Comparison of ENCODE assay signal across 13 cellular contexts in genomic region chr6:44921787-44922186, GRCh38.
DNase-seq lines count a peak whose midpoint lies in the region; ATAC-seq and TF ChIP-seq lines count a peak whose summit lies in the region.
"Had no signal": no experiment of that assay in that cellular context is flagged by ENCODE, and none has a peak within 500 bp of the region (broad histone marks: within the 10 kb centered on the region; RNA-seq: fewer than 3 reads in every experiment).

No MANE protein-coding gene starts in this region.

- H3K9me3 Mint-ChIP-seq in activated naive CD8-positive, alpha-beta T cell treated with anti-CD3 and anti-CD28 coated beads for 36 hours, result no peaks in the 10 kb centered on the region
- H3K9me3 Mint-ChIP-seq: natural killer cell had no signal

- H3K4me1 Mint-ChIP-seq in activated naive CD8-positive, alpha-beta T cell treated with anti-CD3 and anti-CD28 coated beads for 36 hours, result peaks cover 65% of the 10 kb centered on the region

- H3K4me3 ChIP-seq in lower lobe of right lung, result no peak overlapping the region
- H3K4me3 ChIP-seq: sigmoid colon, tibial nerve had no signal

- no peaks in the 10 kb centered on the region for H3K27me3 Mint-ChIP-seq in activated naive CD8-positive, alpha-beta T cell treated with anti-CD3 and anti-CD28 coated beads for 36 hours

- peak overlapping the region; percentile 72 for H3K27ac Mint-ChIP-seq in activated naive CD8-positive, alpha-beta T cell treated with anti-CD3 and anti-CD28 coated beads for 36 hours
- H3K27ac Mint-ChIP-seq: natural killer cell had no signal

- TF ChIP-seq CTCF in lower lobe of right lung (IDR thresholded peaks at IDR 0.05), result no peak

- no peak overlapping the region for H3K27ac ChIP-seq in lower lobe of right lung
- H3K27ac ChIP-seq: sigmoid colon, tibial nerve had no signal

- H3K27me3 ChIP-seq in lower lobe of right lung (ENCODE audit: low read depth), result no peaks in the 10 kb centered on the region
- H3K27me3 ChIP-seq: sigmoid colon, tibial nerve had no signal

- DNase-seq in DMS153 (lab: John Stamatoyannopoulos, UW), result peak; percentile 50
- DNase-seq in DMS153 treated with DMSO at 0.1 percent for 48 hours (lab: John Stamatoyannopoulos, UW; ENCODE audit: unreplicated experiment), result no peak
- peak; percentile 45 for DNase-seq in NCI-H1694 treated with DMSO at 0.1 percent for 48 hours (lab: John Stamatoyannopoulos, UW)
- no peak for DNase-seq in activated naive CD8-positive, alpha-beta T cell treated with anti-CD3 and anti-CD28 coated beads for 36 hours
- no peak for DNase-seq in lower lobe of right lung
- DNase-seq in NK-92 (lab: John Stamatoyannopoulos, UW; ENCODE audit: unreplicated experiment), result no peak
- DNase-seq in stimulated activated CD4-positive, alpha-beta T cell treated with anti-CD3 and anti-CD28 coated beads, Interleukin-4, amount 100 ng/mL, for 24 hours, result no peak
- no peak for DNase-seq in activated CD4-positive, CD25-positive, alpha-beta regulatory T cell (lab: John Stamatoyannopoulos, UW)
- DNase-seq: 8988T, Caco-2, natural killer cell, sigmoid colon had no signal

- H3K4me3 Mint-ChIP-seq in activated naive CD8-positive, alpha-beta T cell treated with anti-CD3 and anti-CD28 coated beads for 36 hours, result peak overlapping the region; percentile 42
- H3K4me3 Mint-ChIP-seq: natural killer cell had no signal

- H3K9me3 ChIP-seq in lower lobe of right lung, result no peaks in the 10 kb centered on the region
- H3K9me3 ChIP-seq: Caco-2, sigmoid colon, tibial nerve had no signal

- intact Hi-C loops in lower lobe of right lung (cut with DNase I), result no loop called here

- H3K36me3 ChIP-seq in lower lobe of right lung, result no peaks in the 10 kb centered on the region
- H3K36me3 ChIP-seq: sigmoid colon, tibial nerve had no signal

- peaks cover 8% of the 10 kb centered on the region for H3K4me1 ChIP-seq in lower lobe of right lung
- H3K4me1 ChIP-seq: sigmoid colon had no signal

- H3K36me3 Mint-ChIP-seq in activated naive CD8-positive, alpha-beta T cell treated with anti-CD3 and anti-CD28 coated beads for 36 hours, result peaks cover 8% of the 10 kb centered on the region
- H3K36me3 Mint-ChIP-seq: natural killer cell had no signal

- ATAC-seq in lower lobe of right lung, result peak; percentile 83 to 86

Comparison
In these comparisons a context has a peak if more than half of its experiments do, and no peak if none do; other contexts are left out.
1. DNase-seq: peak in DMS153 (single experiment) and NCI-H1694 treated with DMSO at 0.1 percent for 48 hours (single experiment); none in DMS153 treated with DMSO at 0.1 percent for 48 hours (single experiment), activated naive CD8-positive, alpha-beta T cell treated with anti-CD3 and anti-CD28 coated beads for 36 hours (single experiment), lower lobe of right lung (single experiment), NK-92 (single experiment), stimulated activated CD4-positive, alpha-beta T cell treated with anti-CD3 and anti-CD28 coated beads, Interleukin-4, amount 100 ng/mL, for 24 hours (single experiment) and activated CD4-positive, CD25-positive, alpha-beta regulatory T cell (0 of 4).